In the genomic region with DNA sequence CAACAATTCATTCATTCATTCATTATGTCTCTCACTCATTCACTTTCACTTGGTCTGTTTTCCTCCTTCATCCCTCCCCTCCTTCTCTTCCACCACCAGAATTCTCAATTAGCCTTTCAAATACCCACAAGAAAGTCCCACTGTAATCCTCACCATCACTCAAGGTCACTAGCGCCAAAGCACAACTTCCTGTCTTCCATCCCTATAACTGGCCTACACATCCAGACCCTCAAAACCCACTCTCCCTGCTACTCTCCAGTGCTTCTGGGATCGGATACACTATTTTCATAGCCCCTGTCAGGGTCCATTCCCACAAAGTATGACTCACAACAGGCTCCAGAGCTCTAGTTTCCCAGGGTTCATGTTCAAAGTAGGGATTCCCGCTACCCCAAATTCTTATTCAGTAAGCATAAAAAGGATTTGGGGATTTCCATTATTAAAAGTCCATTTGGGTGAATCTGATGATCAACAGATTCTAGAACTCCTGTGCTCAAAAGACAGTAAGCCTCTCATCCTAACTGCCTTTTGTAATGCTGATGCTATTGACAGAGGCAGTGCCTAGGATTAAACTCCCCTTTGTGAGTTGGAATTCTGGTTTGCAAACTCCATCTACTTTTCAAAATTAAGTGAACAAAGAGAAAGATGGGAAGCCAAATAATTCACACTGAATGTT, we compare ENCODE assay signal across 21 cellular contexts.
"Had no signal": no experiment of that assay in that cellular context is flagged by ENCODE, and none has a peak within 500 bp of the region (broad histone marks: within the 10 kb centered on the region; RNA-seq: fewer than 3 reads in every experiment).

No MANE protein-coding gene starts in this region.

- H3K4me3 Mint-ChIP-seq: activated CD8-positive, alpha-beta T cell treated with anti-CD3 and anti-CD28 coated beads for 36 hours; activated naive CD4-positive, alpha-beta T cell treated with anti-CD3 and anti-CD28 coated beads, Interleukin-2, amount 10 ng/mL, durations not matched to agents 7 days and 5 days; activated naive CD8-positive, alpha-beta T cell treated with anti-CD3 and anti-CD28 coated beads for 36 hours; activated T-cell treated with anti-CD3 and anti-CD28 coated beads, Interleukin-2, amount 50 U/mL, for 72 hours had no signal

- H3K4me3 ChIP-seq: cardiac muscle cell, PC-9 had no signal

- H3K27me3 ChIP-seq: brain microvascular endothelial cell, cardiac muscle cell had no signal

- H3K27ac ChIP-seq: brain microvascular endothelial cell, cardiac muscle cell, PC-9, VCaP had no signal

- DNase-seq: activated CD4-positive, alpha-beta T cell treated with anti-CD3 and anti-CD28 coated beads for 4 hours; activated CD8-positive, alpha-beta memory T cell treated with anti-CD3 and anti-CD28 coated beads, Interleukin-2, amount 50 U/mL, for 4 hours; activated CD8-positive, alpha-beta T cell treated with anti-CD3 and anti-CD28 coated beads for 36 hours; activated gamma-delta T cell treated with Interleukin-2 at 50 U/mL for 16 hours; activated naive CD4-positive, alpha-beta T cell treated with anti-CD3 and anti-CD28 coated beads, Interleukin-2, amount 10 ng/mL, durations not matched to agents 7 days and 5 days; activated naive CD8-positive, alpha-beta T cell treated with anti-CD3 and anti-CD28 coated beads for 36 hours; activated T-cell treated with anti-CD3 and anti-CD28 coated beads, Interleukin-2, amount 50 U/mL, for 72 hours; brain microvascular endothelial cell; Kasumi-1; KBM-7; NCI-H146; NCI-H187 treated with DMSO at 0.1 percent for 48 hours; NCI-H2081 treated with DMSO at 0.1 percent for 48 hours; NCI-H446; SHP77 treated with DMSO at 0.1 percent for 48 hours; T-helper 2 cell; T1000 had no signal

- H3K4me1 Mint-ChIP-seq: activated naive CD4-positive, alpha-beta T cell treated with anti-CD3 and anti-CD28 coated beads, Interleukin-2, amount 10 ng/mL, durations not matched to agents 7 days and 5 days; activated naive CD8-positive, alpha-beta T cell treated with anti-CD3 and anti-CD28 coated beads for 36 hours had no signal

- H3K27me3 Mint-ChIP-seq: activated CD8-positive, alpha-beta T cell treated with anti-CD3 and anti-CD28 coated beads for 36 hours; activated naive CD4-positive, alpha-beta T cell treated with anti-CD3 and anti-CD28 coated beads, Interleukin-2, amount 10 ng/mL, durations not matched to agents 7 days and 5 days; activated naive CD8-positive, alpha-beta T cell treated with anti-CD3 and anti-CD28 coated beads for 36 hours had no signal

- ATAC-seq: activated CD8-positive, alpha-beta T cell treated with anti-CD3 and anti-CD28 coated beads for 36 hours; activated T-cell treated with anti-CD3 and anti-CD28 coated beads, Interleukin-2, amount 50 U/mL, for 72 hours had no signal

- H3K36me3 Mint-ChIP-seq: activated naive CD4-positive, alpha-beta T cell treated with anti-CD3 and anti-CD28 coated beads, Interleukin-2, amount 10 ng/mL, durations not matched to agents 7 days and 5 days; activated naive CD8-positive, alpha-beta T cell treated with anti-CD3 and anti-CD28 coated beads for 36 hours had no signal

- H3K27ac Mint-ChIP-seq: activated CD8-positive, alpha-beta T cell treated with anti-CD3 and anti-CD28 coated beads for 36 hours; activated naive CD4-positive, alpha-beta T cell treated with anti-CD3 and anti-CD28 coated beads, Interleukin-2, amount 10 ng/mL, durations not matched to agents 7 days and 5 days; activated naive CD8-positive, alpha-beta T cell treated with anti-CD3 and anti-CD28 coated beads for 36 hours; activated T-cell treated with anti-CD3 and anti-CD28 coated beads, Interleukin-2, amount 50 U/mL, for 72 hours; activated T-helper 2 cell treated with anti-CD3 and anti-CD28 coated beads, Interferon-gamma antibody, Interleukin-2, Interleukin-4, amounts not matched to agents 10 μg/mL and 5 μg/mL and 100 μg/mL, durations not matched to agents 14 hours and 24 hours and 36 hours had no signal

- H3K36me3 ChIP-seq: brain microvascular endothelial cell, cardiac muscle cell had no signal
